ENCODE assay signal across 8 cellular contexts in the genomic region with DNA sequence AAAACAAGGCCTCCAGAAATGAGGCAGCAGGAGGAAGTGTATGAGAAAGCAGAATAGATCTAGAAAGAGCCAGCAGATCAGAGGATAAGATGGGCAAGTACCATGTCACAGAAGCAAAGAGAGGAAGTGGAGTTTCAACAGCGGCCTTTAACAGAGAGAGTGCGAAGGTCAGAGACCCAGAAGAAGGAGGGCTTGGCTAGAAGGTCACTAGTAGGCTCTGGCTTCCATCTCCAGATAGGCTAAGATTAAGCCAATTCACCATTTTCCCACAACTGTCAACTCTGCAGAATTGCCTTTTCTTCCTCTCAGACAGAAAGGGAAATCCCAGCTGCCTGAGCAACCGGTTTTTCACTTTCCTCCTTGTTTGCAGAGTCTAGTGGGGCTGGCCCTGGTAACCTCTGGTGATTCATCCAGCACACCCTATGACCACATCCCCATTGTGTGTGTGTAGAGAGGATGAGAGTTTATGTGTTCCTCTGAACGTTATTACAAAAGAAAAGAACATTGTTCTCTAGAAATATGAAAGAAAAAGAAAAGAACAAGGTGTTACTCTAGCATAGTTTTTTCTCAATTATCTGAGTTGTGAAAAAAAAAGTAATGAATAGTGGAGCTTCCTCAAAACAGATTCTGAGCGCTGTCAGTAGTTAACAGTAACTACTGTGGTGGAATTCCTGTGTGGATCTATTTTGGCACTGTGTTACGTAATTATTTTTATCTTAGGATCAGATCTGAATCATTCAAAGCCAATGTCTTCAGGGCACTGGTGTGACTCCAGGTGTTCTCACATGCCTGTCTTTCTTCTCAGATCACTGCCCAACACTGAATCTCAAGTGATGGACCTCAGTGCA.
DNase-seq lines count a peak whose midpoint lies in the region; ATAC-seq and TF ChIP-seq lines count a peak whose summit lies in the region.

No MANE protein-coding gene starts in this region.

- CTCF ChIA-PET in HEK293 (lab: Yijun Ruan, JAX), result interaction anchor here (1.0 kb wide), 1 partner anchor 221 kb away, joined by 3 read pairs; no protein-coding TSS in a partner anchor

- H4K20me1 ChIP-seq in fibroblast of lung (ENCODE audit: control insufficient read depth, extremely low read depth, insufficient read depth, low read length), result no peaks in the 10 kb centered on the region

- no peak overlapping the region for H3K9ac ChIP-seq in fibroblast of lung (ENCODE audit: insufficient read depth, low read length)

- H3K4me3 ChIP-seq in GM06990 (replicated peaks; ENCODE audit: low read depth, low read length) (no peak overlapping the region), HEK293 (ENCODE audit: low read depth, low read length) (no peak overlapping the region), NB4 (ENCODE audit: low read depth, low read length) (peak overlapping the region; percentile 18), fibroblast of lung (replicated peaks in 1 of 4; ENCODE audit: control extremely low read depth in 1 of 4, insufficient read depth in 1 of 4, low read depth in 3 of 4, low read length in 4 of 4) (no peak overlapping the region), thoracic aorta (no peak overlapping the region)

- peak; percentile 27 for TF ChIP-seq POLR2A in NB4 (IDR thresholded peaks at IDR 0.05; ENCODE audit: extremely low read depth, insufficient read length)

- DNase-seq in GM06990 (ENCODE audit: extremely low read depth, insufficient read length), result peak; percentile 61
- DNase-seq in NB4 (ENCODE audit: low read depth), result peak; percentile 95
- peak; percentile 20 to 52 for DNase-seq in activated CD8-positive, alpha-beta memory T cell treated with anti-CD3 and anti-CD28 coated beads for 4 hours (ENCODE audit: low read depth in 2 of 2)
- peak; percentile 88 to 95 for DNase-seq in fibroblast of lung (ENCODE audit: low read depth in 2 of 2)
- peak; percentile 20 for DNase-seq in occipital lobe (lab: John Stamatoyannopoulos, UW)
- peak; percentile 37 for DNase-seq in thoracic aorta (ENCODE audit: low spot score)
- no peak for DNase-seq in iPS-NIHi7 (ENCODE audit: extremely low spot score)

- H3K27me3 ChIP-seq in GM06990 (replicated peaks; ENCODE audit: control insufficient read depth, insufficient read depth, low read length) (no peaks in the 10 kb centered on the region), fibroblast of lung (ENCODE audit: control insufficient read depth, insufficient read depth, low read length) (no peaks in the 10 kb centered on the region), thoracic aorta (replicated peaks; ENCODE audit: insufficient read depth) (no peaks in the 10 kb centered on the region)

- H3K9me3 ChIP-seq in HEK293 (ENCODE audit: control insufficient read depth, insufficient read depth, low read depth, low read length) (no peaks in the 10 kb centered on the region), fibroblast of lung (ENCODE audit: control insufficient read depth, insufficient read depth, low read depth, low read length) (no peaks in the 10 kb centered on the region), thoracic aorta (no peaks in the 10 kb centered on the region)

- no peak overlapping the region for H3K4me2 ChIP-seq in fibroblast of lung (ENCODE audit: extremely low read depth, insufficient read depth, low read length)

- H3K4me1 ChIP-seq in HEK293 (ENCODE audit: control insufficient read depth, insufficient read depth, low read length), result no peaks in the 10 kb centered on the region
- H3K4me1 ChIP-seq in fibroblast of lung (ENCODE audit: control insufficient read depth, extremely low read depth, insufficient read depth, low read length), result peaks cover 4% of the 10 kb centered on the region
- peaks cover 3 to 36% of the 10 kb centered on the region in 2 donors for H3K4me1 ChIP-seq in thoracic aorta (ENCODE audit: control insufficient read depth in 1 of 2, low read depth in 2 of 2)

- POLR2A ChIA-PET in HEK293 (lab: Yijun Ruan, JAX), result no interaction called here

- peak; percentile 48 for ATAC-seq in thoracic aorta (ENCODE audit: insufficient number of reproducible peaks, low FRiP score, low read depth)

- H3K36me3 ChIP-seq in GM06990 (ENCODE audit: control insufficient read depth, insufficient read depth, low read length) (no peaks in the 10 kb centered on the region), HEK293 (ENCODE audit: control insufficient read depth in 2 of 2, insufficient read depth in 1 of 2, low read length in 2 of 2) (no peaks in the 10 kb centered on the region), fibroblast of lung (ENCODE audit: control insufficient read depth, insufficient read depth, low read length) (no peaks in the 10 kb centered on the region), thoracic aorta (no peaks in the 10 kb centered on the region)

- H3K27ac ChIP-seq in HEK293 (ENCODE audit: extremely low read depth, low read depth, low read length), result no peak overlapping the region
- H3K27ac ChIP-seq in fibroblast of lung (ENCODE audit: insufficient read depth, low read length), result peak overlapping the region; percentile 6
- peak overlapping the region in 1 of 2 donors; percentile 20 for H3K27ac ChIP-seq in thoracic aorta

- no peaks in the 10 kb centered on the region for H3K79me2 ChIP-seq in fibroblast of lung (ENCODE audit: control insufficient read depth, insufficient read depth, low read length)

- no peak overlapping the region for H2AFZ ChIP-seq in fibroblast of lung (ENCODE audit: low read length)

- no peak for TF ChIP-seq CTCF in GM06990 (IDR thresholded peaks at IDR 0.05; ENCODE audit: insufficient read depth, low read length, poor library complexity, severe bottlenecking)
- TF ChIP-seq CTCF in HEK293 (tag by site-specific recombination; IDR thresholded peaks at IDR 0.05), result no peak
- TF ChIP-seq CTCF in NB4 (IDR thresholded peaks at IDR 0.05; ENCODE audit: low read depth, low read length), result no peak
- no peak for TF ChIP-seq CTCF in fibroblast of lung (conservative IDR thresholded peaks at IDR 0.05 in 1 of 2, IDR thresholded peaks at IDR 0.05 in 1 of 2; ENCODE audit: low read depth in 1 of 2, low read length in 2 of 2)
- TF ChIP-seq CTCF in thoracic aorta (IDR thresholded peaks at IDR 0.05), result no peak

TF ChIP-seq in HEK293, 187 proteins besides CTCF, POLR2A, EP300 and RAD21:
- TF ChIP-seq TRIM28 (IDR thresholded peaks at IDR 0.05; ENCODE audit: borderline replicate concordance, low read length) (no peak), PRDM1 (tag by site-specific recombination; IDR thresholded peaks at IDR 0.05) (peak; percentile 53; the same call in 1 of the 2 replicates)
